ENCODE assay signal across 8 cellular contexts in the genomic region with DNA sequence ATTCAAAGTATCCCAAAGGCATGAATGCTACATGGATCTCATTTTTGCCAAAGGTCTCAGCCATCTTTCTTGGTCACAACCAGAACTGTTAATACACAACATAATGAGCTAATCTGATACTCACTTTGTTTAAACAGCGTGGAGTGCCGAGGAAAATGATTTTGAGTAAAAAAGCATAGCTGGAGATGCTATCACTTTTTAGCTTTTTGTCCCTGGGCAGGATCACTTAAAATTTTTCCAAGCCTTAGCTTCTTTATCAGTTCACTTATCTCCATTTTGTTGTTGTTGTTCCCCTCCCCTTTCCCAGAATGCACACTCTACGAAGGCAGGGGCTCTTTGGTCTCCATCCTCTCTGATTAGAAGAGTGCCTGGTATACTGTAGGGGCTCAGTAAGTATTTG.
"Had no signal": no experiment of that assay in that cellular context is flagged by ENCODE, and none has a peak within 500 bp of the region (broad histone marks: within the 10 kb centered on the region; RNA-seq: fewer than 3 reads in every experiment).

No MANE protein-coding gene starts in this region.

- H3K4me3 Mint-ChIP-seq: HFFc6, IgD-negative memory B cell had no signal

- H3K4me1 Mint-ChIP-seq: IgD-negative memory B cell had no signal

- H3K9me3 Mint-ChIP-seq: HFFc6 had no signal

- H3K36me3 Mint-ChIP-seq: IgD-negative memory B cell had no signal

- H3K9ac ChIP-seq: GM23248 had no signal

- H3K36me3 ChIP-seq: HAP-1 had no signal

- H3K27ac Mint-ChIP-seq: HFFc6, IgD-negative memory B cell had no signal

- H3K4me3 ChIP-seq: GM23248, HAP-1 had no signal

- H3K27ac ChIP-seq: GM23248 had no signal

- H2AFZ ChIP-seq: GM23248 had no signal

- H3K27me3 Mint-ChIP-seq: IgD-negative memory B cell had no signal

- H3K9me3 ChIP-seq: HAP-1 had no signal

- ATAC-seq: HCT116 had no signal

- DNase-seq: GM23248, GOT3, H7, HFFc6, KBM-7 had no signal
